In the genomic region with DNA sequence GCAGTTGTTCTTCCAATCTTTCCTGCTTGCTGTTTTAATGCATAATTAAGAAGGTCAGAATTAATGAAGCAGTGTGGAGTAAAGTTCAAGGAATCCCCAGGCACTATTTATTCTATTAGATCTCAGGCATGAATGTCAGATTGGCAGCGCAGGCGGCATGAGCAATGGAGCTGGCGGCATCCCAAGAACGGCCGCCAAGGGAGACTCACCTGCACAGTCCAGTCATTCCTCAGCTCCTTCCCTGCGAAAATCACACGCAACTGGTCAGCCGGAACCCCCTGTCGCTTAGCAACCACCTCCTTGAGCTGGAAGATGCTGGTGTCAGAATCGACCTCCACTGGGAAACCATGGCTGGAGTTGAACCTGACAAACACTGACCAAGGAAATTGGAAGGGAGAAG, we compare ENCODE assay signal across 19 cellular contexts.
DNase-seq lines count a peak whose midpoint lies in the region; ATAC-seq, FAIRE-seq and TF ChIP-seq lines count a peak whose summit lies in the region.
"Had no signal": no experiment of that assay in that cellular context is flagged by ENCODE, and none has a peak within 500 bp of the region (broad histone marks: within the 10 kb centered on the region; RNA-seq: fewer than 3 reads in every experiment).

No MANE protein-coding gene starts in this region.

- peaks cover 5 to 19% (median 17%) of the 10 kb centered on the region in 5 experiments for H3K9me3 Mint-ChIP-seq in brain

- no peak overlapping the region for H3K27ac ChIP-seq in left ventricle myocardium inferior (replicated peaks)
- H3K27ac ChIP-seq: breast epithelium, right atrium auricular region had no signal

- no peaks in the 10 kb centered on the region for H3K27me3 Mint-ChIP-seq in brain
- H3K27me3 Mint-ChIP-seq: activated naive CD8-positive, alpha-beta T cell treated with anti-CD3 and anti-CD28 coated beads for 36 hours; naive thymus-derived CD8-positive, alpha-beta T cell had no signal

- H3K4me1 ChIP-seq in left ventricle myocardium inferior: no peaks in the 10 kb centered on the region
- H3K4me1 ChIP-seq: breast epithelium, right atrium auricular region had no signal

- FAIRE-seq in urothelium cell line (lab: Jason Lieb, UNC): no peak
- FAIRE-seq: A204.1 had no signal

- no peaks in the 10 kb centered on the region for H3K36me3 ChIP-seq in left ventricle myocardium inferior
- H3K36me3 ChIP-seq: breast epithelium, right atrium auricular region had no signal

- no peak for DNase-seq in Right ventricle myocardium inferior (ENCODE audit: missing footprints)
- no peak for DNase-seq in left ventricle myocardium inferior
- peak; percentile 81 for DNase-seq in left kidney (ENCODE audit: low read depth, low spot score)
- DNase-seq in urothelium cell line (ENCODE audit: low spot score): peak; percentile 33
- no peak for DNase-seq in NCI-H187 treated with DMSO at 0.1 percent for 48 hours (lab: John Stamatoyannopoulos, UW)
- DNase-seq in SIG-M5 treated with dmso at 0.1 percent for 504 hours (lab: John Stamatoyannopoulos, UW; ENCODE audit: unreplicated experiment): no peak
- DNase-seq: activated CD8-positive, alpha-beta memory T cell treated with anti-CD3 and anti-CD28 coated beads for 24 hours; activated naive CD8-positive, alpha-beta T cell treated with anti-CD3 and anti-CD28 coated beads for 36 hours; naive thymus-derived CD8-positive, alpha-beta T cell; SIG-M5; stimulated activated CD4-positive, alpha-beta T cell treated with anti-CD3 and anti-CD28 coated beads, Interleukin-15, amount 100 ng/mL, for 24 hours had no signal

- H3K27me3 ChIP-seq in left ventricle myocardium inferior (ENCODE audit: low read depth): no peaks in the 10 kb centered on the region
- H3K27me3 ChIP-seq: breast epithelium, right atrium auricular region had no signal

- peaks cover 30% of the 10 kb centered on the region for H3K36me3 Mint-ChIP-seq in brain
- H3K36me3 Mint-ChIP-seq: stimulated activated effector memory CD8-positive, alpha-beta T cell treated with anti-CD3 and anti-CD28 coated beads, Interleukin-12 subunit alpha, Interleukin-12 subunit beta, amount 100 ng/mL, for 72 hours had no signal

- peak overlapping the region in 2 of 5 experiments; percentile 26 to 59 for H3K4me3 Mint-ChIP-seq in brain
- H3K4me3 Mint-ChIP-seq: activated naive CD8-positive, alpha-beta T cell treated with anti-CD3 and anti-CD28 coated beads for 36 hours; naive thymus-derived CD8-positive, alpha-beta T cell; stimulated activated effector memory CD8-positive, alpha-beta T cell treated with anti-CD3 and anti-CD28 coated beads, Interleukin-12 subunit alpha, Interleukin-12 subunit beta, amount 100 ng/mL, for 72 hours; WTC11 had no signal

- no peak for TF ChIP-seq CTCF in left ventricle myocardium inferior (IDR thresholded peaks at IDR 0.05; ENCODE audit: borderline replicate concordance)
- TF ChIP-seq CTCF in brain (conservative IDR thresholded peaks at IDR 0.05): no peak

- H3K4me1 Mint-ChIP-seq in brain: peaks cover 34% of the 10 kb centered on the region
- H3K4me1 Mint-ChIP-seq: activated naive CD8-positive, alpha-beta T cell treated with anti-CD3 and anti-CD28 coated beads for 36 hours; stimulated activated effector memory CD8-positive, alpha-beta T cell treated with anti-CD3 and anti-CD28 coated beads, Interleukin-12 subunit alpha, Interleukin-12 subunit beta, amount 100 ng/mL, for 72 hours had no signal

- H3K4me3 ChIP-seq in left ventricle myocardium inferior: no peak overlapping the region
- H3K4me3 ChIP-seq: breast epithelium, right atrium auricular region had no signal

- H3K27ac Mint-ChIP-seq in brain: peak overlapping the region in 4 of 5 experiments; percentile 28 to 63 (median 44)
- H3K27ac Mint-ChIP-seq: activated naive CD8-positive, alpha-beta T cell treated with anti-CD3 and anti-CD28 coated beads for 36 hours; stimulated activated effector memory CD8-positive, alpha-beta T cell treated with anti-CD3 and anti-CD28 coated beads, Interleukin-12 subunit alpha, Interleukin-12 subunit beta, amount 100 ng/mL, for 72 hours; WTC11 had no signal

- intact Hi-C loops in Right ventricle myocardium inferior (cut with DNase I): loop anchor here (2.0 kb wide), 1 partner anchor 294 kb away; no protein-coding TSS in a partner anchor
- intact Hi-C loops in left ventricle myocardium inferior (cut with micrococcal nuclease): no loop called here

- ATAC-seq in Right ventricle myocardium inferior: peak; percentile 18
- ATAC-seq in HG02610 (IDR thresholded peaks at IDR 0.05; ENCODE audit: unreplicated experiment): no peak
- ATAC-seq: esophagus mucosa; naive thymus-derived CD8-positive, alpha-beta T cell; stimulated activated effector memory CD8-positive, alpha-beta T cell treated with anti-CD3 and anti-CD28 coated beads, Interleukin-12 subunit alpha, Interleukin-12 subunit beta, amount 100 ng/mL, for 72 hours had no signal

- peaks cover 13% of the 10 kb centered on the region for H3K9me3 ChIP-seq in left ventricle myocardium inferior (replicated peaks)

Comparison
In these comparisons a context has a peak if more than half of its experiments do, and no peak if none do; other contexts are left out.
1. DNase-seq: peak in left kidney (single experiment) and urothelium cell line (single experiment); none in Right ventricle myocardium inferior (single experiment), left ventricle myocardium inferior (single experiment), NCI-H187 treated with DMSO at 0.1 percent for 48 hours (single experiment) and SIG-M5 treated with dmso at 0.1 percent for 504 hours (single experiment).